ENCODE assay signal across 9 cellular contexts in genomic region chr11:57547854-57548377, GRCh38. TPM values are rescaled to one million over a fixed set of nuclear protein-coding genes. Genes with fewer than 3 reads are reported as not detected.
A peak's percentile ranks its signal among the peaks of the same experiment; 100 is the strongest.
DNase-seq lines count a peak whose midpoint lies in the region; ATAC-seq and TF ChIP-seq lines count a peak whose summit lies in the region.
"Had no signal": no experiment of that assay in that cellular context is flagged by ENCODE, and none has a peak within 500 bp of the region (broad histone marks: within the 10 kb centered on the region; RNA-seq: fewer than 3 reads in every experiment).

No MANE protein-coding gene starts in this region.

- peaks cover 30% of the 10 kb centered on the region for H3K36me3 ChIP-seq in IMR-90 (ENCODE audit: control insufficient read depth, insufficient read depth, low read length)

- no peaks in the 10 kb centered on the region for H3K79me1 ChIP-seq in IMR-90 (ENCODE audit: low read depth in 1 of 2, low read length in 2 of 2)

- no peak overlapping the region for H3K23ac ChIP-seq in IMR-90 (ENCODE audit: low read depth, low read length)

- H3K4me1 ChIP-seq in IMR-90 (ENCODE audit: control insufficient read depth, insufficient read depth, low read length), result no peaks in the 10 kb centered on the region

- no peak overlapping the region for H3K56ac ChIP-seq in IMR-90 (ENCODE audit: extremely low read depth, insufficient read depth, low read length)

- H2AK9ac ChIP-seq in IMR-90 (replicated peaks; ENCODE audit: low read depth, low read length, poor library complexity), result peak overlapping the region; percentile 79

- no peak overlapping the region for H2AK5ac ChIP-seq in IMR-90 (ENCODE audit: low read depth, low read length)

- no peak for DNase-seq in IMR-90
- DNase-seq in medulla oblongata (ENCODE audit: extremely low spot score), result peak; percentile 38
- no peak for DNase-seq in NCI-H2227 treated with DMSO at 0.1 percent for 48 hours (lab: John Stamatoyannopoulos, UW)
- no peak for DNase-seq in activated effector memory CD4-positive, alpha-beta T cell treated with Interleukin-2 at 50 U/mL for 16 hours
- DNase-seq in D341Med (ENCODE audit: low spot score), result no peak
- DNase-seq in COLO829 (ENCODE audit: low spot score), result no peak
- DNase-seq: GOT3 had no signal

- POLR2A ChIA-PET in IMR-90 (lab: Charles Lee; ENCODE audit: unreplicated experiment), result interaction anchor here (0.6 kb wide), 1 partner anchor 978 kb away, joined by 3 read pairs; no protein-coding TSS in a partner anchor

- BruUV-seq in IMR-90 (replicated peaks; lab: Mats Ljungman, UMichigan), result no TSS peak

- H2AFZ ChIP-seq in IMR-90 (replicated peaks; ENCODE audit: low read length, poor library complexity), result no peak overlapping the region

- H2BK15ac ChIP-seq in IMR-90 (ENCODE audit: low read depth, low read length), result no peak overlapping the region

- CTCF ChIA-PET in IMR-90 (lab: Yijun Ruan, JAX), result interaction anchor here (0.6 kb wide), 1 partner anchor 111 kb away, joined by 8 read pairs; no protein-coding TSS in a partner anchor

- no peak overlapping the region for H4K91ac ChIP-seq in IMR-90 (ENCODE audit: insufficient read depth, low read depth, low read length)

- H2BK20ac ChIP-seq in IMR-90 (ENCODE audit: low read depth, low read length), result no peak overlapping the region

- H4K5ac ChIP-seq in IMR-90 (ENCODE audit: low read depth, low read length), result no peak overlapping the region

- in situ Hi-C loops in IMR-90 (cut with MboI; ENCODE audit: low sequenced_read_pairs), result no loop called here

- H4K20me1 ChIP-seq in IMR-90 (ENCODE audit: insufficient read depth, low read length), result no peaks in the 10 kb centered on the region

- H3K27ac ChIP-seq in IMR-90 (ENCODE audit: insufficient read depth, low read length), result no peak overlapping the region

- no peak overlapping the region for H3K4ac ChIP-seq in IMR-90 (ENCODE audit: low read depth, low read length)

- H3K18ac ChIP-seq in IMR-90 (ENCODE audit: low read depth, low read length), result no peak overlapping the region

- no peaks in the 10 kb centered on the region for H3K9me1 ChIP-seq in IMR-90 (ENCODE audit: insufficient read depth, low read length)

- H3K9ac ChIP-seq in IMR-90 (ENCODE audit: low read depth, low read length), result no peak overlapping the region

- H3K4me2 ChIP-seq in IMR-90 (ENCODE audit: low read depth, low read length), result no peak overlapping the region

- 86% methylated on average over 4 of the region's 6 CpGs; no CpG with 5 or more reads in 1 of the 2 experiments for WGBS in IMR-90 (ENCODE audit: extremely low coverage in 2 of 2, insufficient read length in 1 of 2), 2 experiments

- H3K9me3 ChIP-seq in IMR-90 (ENCODE audit: control insufficient read depth, insufficient read depth, low read length), result no peaks in the 10 kb centered on the region

- no peak for TF ChIP-seq RAD21 in IMR-90 (IDR thresholded peaks at IDR 0.05; ENCODE audit: low read length)

- H3K14ac ChIP-seq in IMR-90 (replicated peaks; ENCODE audit: low read depth, low read length), result no peak overlapping the region

- no peak overlapping the region for H3K4me3 ChIP-seq in IMR-90 (ENCODE audit: insufficient read depth, low read depth, low read length)

- dilution Hi-C loops in IMR-90 (cut with HindIII; ENCODE audit: low sequenced_read_pairs, unreplicated experiment), result no loop called here

- no peak for TF ChIP-seq CTCF in IMR-90 (conservative IDR thresholded peaks at IDR 0.05; ENCODE audit: low read depth, low read length)

- H3K27me3 ChIP-seq in IMR-90 (ENCODE audit: control insufficient read depth, insufficient read depth, low read length), result peaks cover 6% of the 10 kb centered on the region; the same call in 1 of the 2 replicates

- intact Hi-C loops in IMR-90 (cut with micrococcal nuclease), result no loop called here

- no peak for TF ChIP-seq POLR2A in IMR-90 (IDR thresholded peaks at IDR 0.05; ENCODE audit: low read depth, low read length)

- H2BK120ac ChIP-seq in IMR-90 (ENCODE audit: low read depth, low read length), result no peak overlapping the region

- no peak overlapping the region for H4K8ac ChIP-seq in IMR-90 (ENCODE audit: low read depth in 2 of 2, low read length in 2 of 2)

- no peak overlapping the region for H2BK5ac ChIP-seq in IMR-90 (ENCODE audit: low read depth, low read length, poor library complexity, severe bottlenecking)

- ATAC-seq in GM18519 (IDR thresholded peaks at IDR 0.05; ENCODE audit: low FRiP score, unreplicated experiment) (peak; percentile 77), GM21619 (IDR thresholded peaks at IDR 0.05; ENCODE audit: unreplicated experiment) (peak; percentile 94), IMR-90 (ENCODE audit: low read depth) (no peak)

TF ChIP-seq in IMR-90, 13 proteins besides CTCF, POLR2A, EP300 and RAD21:
- TF ChIP-seq CHD1 (IDR thresholded peaks at IDR 0.05; ENCODE audit: low read depth, low read length), result no peak
- TF ChIP-seq, protein P1, sequence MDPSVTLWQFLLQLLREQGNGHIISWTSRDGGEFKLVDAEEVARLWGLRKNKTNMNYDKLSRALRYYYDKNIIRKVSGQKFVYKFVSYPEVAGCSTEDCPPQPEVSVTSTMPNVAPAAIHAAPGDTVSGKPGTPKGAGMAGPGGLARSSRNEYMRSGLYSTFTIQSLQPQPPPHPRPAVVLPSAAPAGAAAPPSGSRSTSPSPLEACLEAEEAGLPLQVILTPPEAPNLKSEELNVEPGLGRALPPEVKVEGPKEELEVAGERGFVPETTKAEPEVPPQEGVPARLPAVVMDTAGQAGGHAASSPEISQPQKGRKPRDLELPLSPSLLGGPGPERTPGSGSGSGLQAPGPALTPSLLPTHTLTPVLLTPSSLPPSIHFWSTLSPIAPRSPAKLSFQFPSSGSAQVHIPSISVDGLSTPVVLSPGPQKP (IDR thresholded peaks at IDR 0.05; ENCODE audit: borderline replicate concordance, low read depth, low read length), result no peak
- TF ChIP-seq SMC3 (IDR thresholded peaks at IDR 0.05; ENCODE audit: low read depth, low read length), result no peak
- no peak for TF ChIP-seq MAFK (IDR thresholded peaks at IDR 0.05; ENCODE audit: low read depth, low read length)
- no peak for TF ChIP-seq RFX5 (IDR thresholded peaks at IDR 0.05; ENCODE audit: low read depth, low read length)
- TF ChIP-seq, protein P2, sequence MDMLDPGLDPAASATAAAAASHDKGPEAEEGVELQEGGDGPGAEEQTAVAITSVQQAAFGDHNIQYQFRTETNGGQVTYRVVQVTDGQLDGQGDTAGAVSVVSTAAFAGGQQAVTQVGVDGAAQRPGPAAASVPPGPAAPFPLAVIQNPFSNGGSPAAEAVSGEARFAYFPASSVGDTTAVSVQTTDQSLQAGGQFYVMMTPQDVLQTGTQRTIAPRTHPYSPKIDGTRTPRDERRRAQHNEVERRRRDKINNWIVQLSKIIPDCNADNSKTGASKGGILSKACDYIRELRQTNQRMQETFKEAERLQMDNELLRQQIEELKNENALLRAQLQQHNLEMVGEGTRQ (IDR thresholded peaks at IDR 0.05; ENCODE audit: low read depth, low read length), result no peak
- no peak for TF ChIP-seq CEBPB (IDR thresholded peaks at IDR 0.05; ENCODE audit: low read depth, low read length)
- no peak for TF ChIP-seq NFE2L2 (IDR thresholded peaks at IDR 0.05; ENCODE audit: low read depth, low read length)

RNA-seq across cellular contexts. Expression of gene SMTNL1, which starts 10.5 kb away (rescaled TPM):
- not detected in 2 replicates for total RNA-seq in IMR-90 (2012; rRNA removed)
- polyA plus RNA-seq in IMR-90 (2012; rRNA removed), result not detected in 2 replicates
- polyA plus RNA-seq in IMR-90 (2012; cell fraction: cytosol; rRNA removed), result not detected in 2 replicates
- polyA plus RNA-seq in IMR-90 (2012; cell fraction: nucleus; rRNA removed; ENCODE audit: low replicate concordance), result not detected in 2 replicates

RNA-seq across cellular contexts. Expression of gene TIMM10, which starts 17.4 kb away (rescaled TPM):
- 70.0 and 96.8 TPM in 2 replicates for total RNA-seq in IMR-90 (2012; rRNA removed)
- 135 and 148 TPM in 2 replicates for polyA plus RNA-seq in IMR-90 (2012; rRNA removed)
- 102 and 363 TPM in 2 replicates for polyA plus RNA-seq in IMR-90 (2012; cell fraction: cytosol; rRNA removed)
- 26.0 and 35.1 TPM in 2 replicates for polyA plus RNA-seq in IMR-90 (2012; cell fraction: nucleus; rRNA removed; ENCODE audit: low replicate concordance)

RNA-seq across cellular contexts. Expression of gene UBE2L6, which starts 19.6 kb away (rescaled TPM):
- total RNA-seq in IMR-90 (2012; rRNA removed), result 34.4 and 37.5 TPM in 2 replicates
- polyA plus RNA-seq in IMR-90 (2012; rRNA removed), result 46.7 and 51.7 TPM in 2 replicates
- polyA plus RNA-seq in IMR-90 (2012; cell fraction: cytosol; rRNA removed), result 19.3 and 42.1 TPM in 2 replicates
- polyA plus RNA-seq in IMR-90 (2012; cell fraction: nucleus; rRNA removed; ENCODE audit: low replicate concordance), result 11.5 and 13.0 TPM in 2 replicates

RNA-seq across cellular contexts. Expression of gene SLC43A1, which starts 32.4 kb away (rescaled TPM):
- 8.6 and 10.0 TPM in 2 replicates for total RNA-seq in IMR-90 (2012; rRNA removed)
- polyA plus RNA-seq in IMR-90 (2012; rRNA removed), result 15.9 and 17.0 TPM in 2 replicates
- 8.6 and 18.4 TPM in 2 replicates for polyA plus RNA-seq in IMR-90 (2012; cell fraction: cytosol; rRNA removed)
- 34.7 and 55.4 TPM in 2 replicates for polyA plus RNA-seq in IMR-90 (2012; cell fraction: nucleus; rRNA removed; ENCODE audit: low replicate concordance)

RNA-seq across cellular contexts. Expression of gene SERPING1, which starts 49.6 kb away (rescaled TPM):
- total RNA-seq in IMR-90 (2012; rRNA removed), result 2.0 and 2.2 TPM in 2 replicates
- polyA plus RNA-seq in IMR-90 (2012; rRNA removed), result 27.5 and 30.7 TPM in 2 replicates
- polyA plus RNA-seq in IMR-90 (2012; cell fraction: cytosol; rRNA removed), result 27.0 and 35.9 TPM in 2 replicates
- 8.1 and 15.0 TPM in 2 replicates for polyA plus RNA-seq in IMR-90 (2012; cell fraction: nucleus; rRNA removed; ENCODE audit: low replicate concordance)
